Comparison of ENCODE assay signal across 1 cellular context in genomic region chr1:17581389-17582123, GRCh38.
TF ChIP-seq lines count a peak whose summit lies in the region.

No MANE protein-coding gene starts in this region.

TF ChIP-seq in SK-N-SH, 30 proteins besides CTCF, POLR2A, EP300 and RAD21 (continued from another document):
- no peak for TF ChIP-seq IRF3 (IDR thresholded peaks at IDR 0.05; ENCODE audit: low read depth, low read length)
- TF ChIP-seq SIN3A (IDR thresholded peaks at IDR 0.05; ENCODE audit: borderline replicate concordance, low read depth, low read length), result no peak
- no peak for TF ChIP-seq NFIC (IDR thresholded peaks at IDR 0.05; ENCODE audit: borderline replicate concordance)
- no peak for TF ChIP-seq RCOR1 (IDR thresholded peaks at IDR 0.05; ENCODE audit: low read length)
- no peak for TF ChIP-seq SMC3 (IDR thresholded peaks at IDR 0.05; ENCODE audit: low read depth, low read length)
- TF ChIP-seq PBX3 (IDR thresholded peaks at IDR 0.05), result no peak
- TF ChIP-seq MEF2A (IDR thresholded peaks at IDR 0.05; ENCODE audit: borderline replicate concordance, low read depth), result no peak
- TF ChIP-seq RFX5 (IDR thresholded peaks at IDR 0.05; ENCODE audit: low read length), result no peak
